In genomic region chr5:170155771-170156170, GRCh38 we compare ENCODE assay signal across 22 cellular contexts. TPM values are rescaled to one million over a fixed set of nuclear protein-coding genes. Genes with fewer than 3 reads are reported as not detected.
DNase-seq lines count a peak whose midpoint lies in the region; ATAC-seq and TF ChIP-seq lines count a peak whose summit lies in the region.
"Had no signal": no experiment of that assay in that cellular context is flagged by ENCODE, and none has a peak within 500 bp of the region (broad histone marks: within the 10 kb centered on the region; RNA-seq: fewer than 3 reads in every experiment).

No MANE protein-coding gene starts in this region.

- H3K4me1 Mint-ChIP-seq in stimulated activated memory B cell treated with anti-CD40 and anti-IgM and Interleukin-4, amounts not matched to agents 10 μg/mL and 1 μg/mL and 100 μg/mL, for 72 hours: peaks cover 6% of the 10 kb centered on the region
- H3K4me1 Mint-ChIP-seq: CD4-positive, CD25-positive, alpha-beta regulatory T cell had no signal

- H3F3A ChIP-seq in DOHH2 (ENCODE audit: control insufficient read depth, insufficient read depth): no peaks in the 10 kb centered on the region

- DNase-seq in islet precursor cell (peak; percentile 28), A673 (ENCODE audit: low spot score) (no peak)
- DNase-seq in activated naive CD4-positive, alpha-beta T cell (lab: John Stamatoyannopoulos, UW): no peak
- DNase-seq: 8988T; C1 segment of cervical spinal cord; Caco-2; CD4-positive, CD25-positive, alpha-beta regulatory T cell; CD8-positive, alpha-beta T cell; DMS153; DND-41; EL; GDM1; H9 had no signal

- no TSS peak for BruUV-seq in A673 (replicated peaks; lab: Mats Ljungman, UMichigan)

- peak; percentile 34 for ATAC-seq in stimulated activated memory B cell treated with anti-CD40 and anti-IgM and Interleukin-4, amounts not matched to agents 10 μg/mL and 1 μg/mL and 100 μg/mL, for 72 hours
- ATAC-seq in HG03565 (IDR thresholded peaks at IDR 0.05; ENCODE audit: unreplicated experiment): no peak
- ATAC-seq: A549; CD8-positive, alpha-beta T cell; GM12878; GM23338; HCT116 had no signal

- no peak overlapping the region for H3K4me3 Mint-ChIP-seq in stimulated activated memory B cell treated with anti-CD40 and anti-IgM and Interleukin-4, amounts not matched to agents 10 μg/mL and 1 μg/mL and 100 μg/mL, for 72 hours
- H3K4me3 Mint-ChIP-seq: CD4-positive, CD25-positive, alpha-beta regulatory T cell; CD8-positive, alpha-beta T cell; GM23338; H9 had no signal

- H3K9me3 Mint-ChIP-seq in stimulated activated memory B cell treated with anti-CD40 and anti-IgM and Interleukin-4, amounts not matched to agents 10 μg/mL and 1 μg/mL and 100 μg/mL, for 72 hours: no peaks in the 10 kb centered on the region
- H3K9me3 Mint-ChIP-seq: CD4-positive, CD25-positive, alpha-beta regulatory T cell; CD8-positive, alpha-beta T cell; GM23338; H9 had no signal

- intact Hi-C loops in A673 (cut with micrococcal nuclease; ENCODE audit: unreplicated experiment): no loop called here

- H3K9me3 ChIP-seq in DOHH2 (ENCODE audit: control insufficient read depth, insufficient read depth, low read length) (no peaks in the 10 kb centered on the region), OCI-LY3 (ENCODE audit: insufficient read depth, low read length) (no peaks in the 10 kb centered on the region), A673 (ENCODE audit: low read depth, low read length, poor library complexity, severe bottlenecking) (no peaks in the 10 kb centered on the region)
- H3K9me3 ChIP-seq: A549, Caco-2 had no signal

- POLR2A ChIA-PET in A673 (lab: Charles Lee; ENCODE audit: low non-redundant PET): no interaction called here

- H3K4me1 ChIP-seq in DOHH2 (ENCODE audit: control insufficient read depth, low read length) (peaks cover 55% of the 10 kb centered on the region), OCI-LY3 (ENCODE audit: low read length) (peaks cover 79% of the 10 kb centered on the region), A673 (ENCODE audit: insufficient read depth, low read length, poor library complexity, severe bottlenecking) (no peaks in the 10 kb centered on the region)

- H3K27ac ChIP-seq in DOHH2 (ENCODE audit: low read depth, low read length) (peak overlapping the region; percentile 72; the same call in 1 of the 2 replicates), OCI-LY3 (ENCODE audit: low read length) (peak overlapping the region; percentile 12; the same call in 1 of the 2 replicates), A673 (ENCODE audit: low read depth, low read length, poor library complexity, severe bottlenecking) (no peak overlapping the region)

- H3K79me2 ChIP-seq in DOHH2 (ENCODE audit: control insufficient read depth, low read length): no peaks in the 10 kb centered on the region
- H3K79me2 ChIP-seq in OCI-LY3 (ENCODE audit: low read length): no peaks in the 10 kb centered on the region

- H3K4me3 ChIP-seq in DOHH2 (ENCODE audit: low read length): peak overlapping the region; percentile 52
- H3K4me3 ChIP-seq in OCI-LY3 (ENCODE audit: low read length): no peak overlapping the region
- no peak overlapping the region for H3K4me3 ChIP-seq in A673 (ENCODE audit: low read depth, low read length, poor library complexity, severe bottlenecking)
- H3K4me3 ChIP-seq: A549, GM12878, GM23338 had no signal

- TF ChIP-seq CTCF in DOHH2 (IDR thresholded peaks at IDR 0.05; ENCODE audit: low read depth, low read length, poor library complexity, severe bottlenecking) (no peak), OCI-LY3 (IDR thresholded peaks at IDR 0.05; ENCODE audit: low read depth, low read length) (no peak), A673 (conservative IDR thresholded peaks at IDR 0.05; ENCODE audit: low read depth, low read length) (no peak)

- H4K20me1 ChIP-seq in DOHH2 (ENCODE audit: control insufficient read depth, insufficient read depth, low read depth, low read length) (no peaks in the 10 kb centered on the region), OCI-LY3 (ENCODE audit: insufficient read depth, low read length) (no peaks in the 10 kb centered on the region)

- CTCF ChIA-PET in A673 (lab: Charles Lee): no interaction called here

- H3K36me3 Mint-ChIP-seq in stimulated activated memory B cell treated with anti-CD40 and anti-IgM and Interleukin-4, amounts not matched to agents 10 μg/mL and 1 μg/mL and 100 μg/mL, for 72 hours: no peaks in the 10 kb centered on the region
- H3K36me3 Mint-ChIP-seq: CD4-positive, CD25-positive, alpha-beta regulatory T cell; CD8-positive, alpha-beta T cell had no signal

- H3K27me3 Mint-ChIP-seq in stimulated activated memory B cell treated with anti-CD40 and anti-IgM and Interleukin-4, amounts not matched to agents 10 μg/mL and 1 μg/mL and 100 μg/mL, for 72 hours: peaks cover 9% of the 10 kb centered on the region

- H3K36me3 ChIP-seq in DOHH2 (ENCODE audit: control insufficient read depth, low read length) (no peaks in the 10 kb centered on the region), OCI-LY3 (replicated peaks; ENCODE audit: low read depth, low read length) (no peaks in the 10 kb centered on the region), A673 (ENCODE audit: insufficient read depth, low read length, poor library complexity, severe bottlenecking) (no peaks in the 10 kb centered on the region)

- no peak overlapping the region; the same call in 1 of the 2 replicates for H2AFZ ChIP-seq in OCI-LY3 (ENCODE audit: low read depth, low read length)
- H2AFZ ChIP-seq: GM23338 had no signal

- H3K27me3 ChIP-seq in DOHH2 (ENCODE audit: control insufficient read depth, low read length): no peaks in the 10 kb centered on the region
- no peaks in the 10 kb centered on the region for H3K27me3 ChIP-seq in OCI-LY3 (ENCODE audit: low read depth, low read length)
- no peaks in the 10 kb centered on the region for H3K27me3 ChIP-seq in A673 (replicated peaks; ENCODE audit: insufficient read depth, low read depth, low read length, poor library complexity)

- H3K9ac ChIP-seq in OCI-LY3 (ENCODE audit: low read length): no peak overlapping the region

- peak overlapping the region; percentile 57 for H3K4me2 ChIP-seq in DOHH2 (ENCODE audit: low read length)
- peak overlapping the region; percentile 4; the same call in 1 of the 2 replicates for H3K4me2 ChIP-seq in OCI-LY3 (ENCODE audit: low read length)
- H3K4me2 ChIP-seq: A549, GM23338 had no signal

- no peak overlapping the region for H3K27ac Mint-ChIP-seq in stimulated activated memory B cell treated with anti-CD40 and anti-IgM and Interleukin-4, amounts not matched to agents 10 μg/mL and 1 μg/mL and 100 μg/mL, for 72 hours
- H3K27ac Mint-ChIP-seq: CD4-positive, CD25-positive, alpha-beta regulatory T cell; CD8-positive, alpha-beta T cell; GM23338; H9 had no signal

- no peaks in the 10 kb centered on the region for H3K9me2 ChIP-seq in DOHH2 (replicated peaks; ENCODE audit: control insufficient read depth, low read length)

RNA-seq across cellular contexts. Expression of gene FOXI1, which starts 50.1 kb away (rescaled TPM):
- total RNA-seq in A673 (2021): not detected in 2 replicates
- total RNA-seq: CD4-positive, CD25-positive, alpha-beta regulatory T cell; CD8-positive, alpha-beta T cell; GM12878; GM23338; H4; H9 had no signal
